Comparison of ENCODE assay signal across 31 cellular contexts in genomic region chr13:101985321-101985720, GRCh38.
DNase-seq lines count a peak whose midpoint lies in the region; ATAC-seq and TF ChIP-seq lines count a peak whose summit lies in the region.
"Had no signal": no experiment of that assay in that cellular context is flagged by ENCODE, and none has a peak within 500 bp of the region (broad histone marks: within the 10 kb centered on the region; RNA-seq: fewer than 3 reads in every experiment).

No MANE protein-coding gene starts in this region.

- no peak overlapping the region for H3K9ac ChIP-seq in endodermal cell (ENCODE audit: extremely low read depth, low read length, poor library complexity, severe bottlenecking)
- H3K9ac ChIP-seq: parathyroid adenoma had no signal

- peak overlapping the region; percentile 44 for H3K4me3 ChIP-seq in ACC112 (ENCODE audit: low read depth, low read length)
- H3K4me3 ChIP-seq in brain microvascular endothelial cell (ENCODE audit: low read depth, low read length) = no peak overlapping the region
- no peak overlapping the region for H3K4me3 ChIP-seq in endodermal cell (ENCODE audit: low read length)
- H3K4me3 ChIP-seq: coronary artery, K562, SK-N-MC, smooth muscle cell, testis had no signal

- DNase-seq in HT1080 (ENCODE audit: low read depth) (peak; percentile 37), brain microvascular endothelial cell (no peak), kidney glomerular epithelial cell (lab: John Stamatoyannopoulos, UW) (peak; percentile 44), NCI-H2081 treated with DMSO at 0.1 percent for 48 hours (lab: John Stamatoyannopoulos, UW) (no peak), HK-2 (ENCODE audit: unreplicated experiment) (no peak), endodermal cell (no peak)
- no peak for DNase-seq in stimulated activated naive CD8-positive, alpha-beta T cell treated with anti-CD3 and anti-CD28 coated beads, Interleukin-15, amount 100 ng/mL, for 72 hours
- DNase-seq: ACHN; activated CD4-positive, alpha-beta T cell treated with anti-CD3 and anti-CD28 coated beads, Interleukin-2, amount 50 U/mL, for 48 hours; activated CD4-positive, CD25-positive, alpha-beta regulatory T cell treated with anti-CD3 and anti-CD28 coated beads, Interleukin-2, amount 50 U/mL, for 72 hours; activated naive CD4-positive, alpha-beta T cell; activated T-cell treated with anti-CD3 and anti-CD28 coated beads, Interleukin-2, amount 50 U/mL, for 72 hours; DMS153; effector CD8-positive, alpha-beta T cell; glutamatergic neuron; islet precursor cell; left ventricle myocardium superior; NCI-H1092 treated with DMSO at 0.1 percent for 48 hours; NCI-H1694 treated with DMSO at 0.1 percent for 48 hours; NCI-H2171; NCI-H510A; retina; stimulated activated naive CD4-positive, alpha-beta T cell treated with Interleukin-2 at 50 U/mL for 16 hours; testis had no signal

- H2AFZ ChIP-seq in ACC112 (ENCODE audit: low read length, unreplicated experiment) = no peak overlapping the region
- H2AFZ ChIP-seq: parathyroid adenoma had no signal

- H3K27me3 ChIP-seq in ACC112 (ENCODE audit: insufficient read depth, low read length) (no peaks in the 10 kb centered on the region), brain microvascular endothelial cell (replicated peaks) (no peaks in the 10 kb centered on the region), endodermal cell (ENCODE audit: control insufficient read depth, insufficient read depth, low read length, poor library complexity, severe bottlenecking) (no peaks in the 10 kb centered on the region)
- H3K27me3 ChIP-seq: testis had no signal

- in situ Hi-C loops in brain microvascular endothelial cell (cut with HindIII; ENCODE audit: low pct_ligation_motif_present, low sequenced_read_pairs) = no loop called here

- TF ChIP-seq CTCF in brain microvascular endothelial cell (IDR thresholded peaks at IDR 0.05; ENCODE audit: low read depth, low read length, missing control alignments) = no peak
- TF ChIP-seq CTCF in endodermal cell (conservative IDR thresholded peaks at IDR 0.05) = no peak

- H3K4me1 Mint-ChIP-seq in stimulated activated naive CD8-positive, alpha-beta T cell treated with anti-CD3 and anti-CD28 coated beads, Interleukin-15, amount 100 ng/mL, for 72 hours = no peaks in the 10 kb centered on the region
- no peaks in the 10 kb centered on the region for H3K4me1 Mint-ChIP-seq in endodermal cell

- H3K27ac ChIP-seq in ACC112 (ENCODE audit: low read depth, low read length) (peak overlapping the region; percentile 79), brain microvascular endothelial cell (peak overlapping the region; percentile 7), endodermal cell (ENCODE audit: low read depth, low read length) (no peak overlapping the region)
- H3K27ac ChIP-seq: coronary artery, parathyroid adenoma, SK-N-MC, testis had no signal

- H3K79me2 ChIP-seq in ACC112 (ENCODE audit: control insufficient read depth, insufficient read depth, low read length, unreplicated experiment) = no peaks in the 10 kb centered on the region
- H3K79me2 ChIP-seq: parathyroid adenoma had no signal

- no peaks in the 10 kb centered on the region for H3K9me3 ChIP-seq in endodermal cell (ENCODE audit: control insufficient read depth, low read length)
- H3K9me3 ChIP-seq: testis had no signal

- ATAC-seq in stimulated activated naive CD8-positive, alpha-beta T cell treated with anti-CD3 and anti-CD28 coated beads, Interleukin-15, amount 100 ng/mL, for 72 hours = no peak
- ATAC-seq: activated T-cell treated with anti-CD3 and anti-CD28 coated beads, Interleukin-2, amount 50 U/mL, for 72 hours; K562; left ventricle myocardium superior had no signal

- no peaks in the 10 kb centered on the region for H3K27me3 Mint-ChIP-seq in stimulated activated naive CD8-positive, alpha-beta T cell treated with anti-CD3 and anti-CD28 coated beads, Interleukin-15, amount 100 ng/mL, for 72 hours
- no peaks in the 10 kb centered on the region for H3K27me3 Mint-ChIP-seq in endodermal cell (ENCODE audit: insufficient read depth)

- H3K4me3 Mint-ChIP-seq in stimulated activated naive CD8-positive, alpha-beta T cell treated with anti-CD3 and anti-CD28 coated beads, Interleukin-15, amount 100 ng/mL, for 72 hours = no peak overlapping the region
- no peak overlapping the region for H3K4me3 Mint-ChIP-seq in endodermal cell
- H3K4me3 Mint-ChIP-seq: activated T-cell treated with anti-CD3 and anti-CD28 coated beads, Interleukin-2, amount 50 U/mL, for 72 hours; T-helper 1 cell treated with Interleukin-12 subunit alpha and Interleukin-12 subunit beta and Interleukin-4 antibody, amounts not matched to agents 30 μg/mL and 1 μg/mL, for 36 hours had no signal

- H3K4me1 ChIP-seq in ACC112 (ENCODE audit: control insufficient read depth, insufficient read depth, low read length, unreplicated experiment) = peaks cover 23% of the 10 kb centered on the region
- no peaks in the 10 kb centered on the region for H3K4me1 ChIP-seq in endodermal cell (ENCODE audit: control insufficient read depth, insufficient read depth, low read length)
- H3K4me1 ChIP-seq: parathyroid adenoma, testis had no signal

- WGBS in endodermal cell (ENCODE audit: insufficient coverage in 1 of 2, insufficient read length in 1 of 2), 2 experiments = 90% methylated on average over 2 of the region's 3 CpGs; no CpG with 5 or more reads in 1 of the 2 experiments

- H3K27ac Mint-ChIP-seq in stimulated activated naive CD8-positive, alpha-beta T cell treated with anti-CD3 and anti-CD28 coated beads, Interleukin-15, amount 100 ng/mL, for 72 hours = no peak overlapping the region
- H3K27ac Mint-ChIP-seq in endodermal cell = no peak overlapping the region
- H3K27ac Mint-ChIP-seq: activated T-cell treated with anti-CD3 and anti-CD28 coated beads, Interleukin-2, amount 50 U/mL, for 72 hours; T-helper 1 cell treated with Interleukin-12 subunit alpha and Interleukin-12 subunit beta and Interleukin-4 antibody, amounts not matched to agents 30 μg/mL and 1 μg/mL, for 36 hours had no signal

- H3K9me3 Mint-ChIP-seq in stimulated activated naive CD8-positive, alpha-beta T cell treated with anti-CD3 and anti-CD28 coated beads, Interleukin-15, amount 100 ng/mL, for 72 hours = peaks cover 6 to 7% of the 10 kb centered on the region in 2 donors
- no peaks in the 10 kb centered on the region for H3K9me3 Mint-ChIP-seq in endodermal cell

- H3K36me3 ChIP-seq in ACC112 (ENCODE audit: insufficient read depth, low read length) (no peaks in the 10 kb centered on the region), brain microvascular endothelial cell (replicated peaks) (no peaks in the 10 kb centered on the region), endodermal cell (ENCODE audit: control insufficient read depth, insufficient read depth, low read length) (no peaks in the 10 kb centered on the region)

- H3K36me3 Mint-ChIP-seq in endodermal cell (ENCODE audit: low read depth) = no peaks in the 10 kb centered on the region

Comparison
In these comparisons a context has a peak if more than half of its experiments do, and no peak if none do; other contexts are left out.
1. DNase-seq: peak in HT1080 (single experiment) and kidney glomerular epithelial cell (single experiment); none in brain microvascular endothelial cell (single experiment), NCI-H2081 treated with DMSO at 0.1 percent for 48 hours (single experiment), stimulated activated naive CD8-positive, alpha-beta T cell treated with anti-CD3 and anti-CD28 coated beads, Interleukin-15, amount 100 ng/mL, for 72 hours (0 of 2), HK-2 (single experiment) and endodermal cell (single experiment).